4 cellular contexts compared by ENCODE assay signal in the genomic region with DNA sequence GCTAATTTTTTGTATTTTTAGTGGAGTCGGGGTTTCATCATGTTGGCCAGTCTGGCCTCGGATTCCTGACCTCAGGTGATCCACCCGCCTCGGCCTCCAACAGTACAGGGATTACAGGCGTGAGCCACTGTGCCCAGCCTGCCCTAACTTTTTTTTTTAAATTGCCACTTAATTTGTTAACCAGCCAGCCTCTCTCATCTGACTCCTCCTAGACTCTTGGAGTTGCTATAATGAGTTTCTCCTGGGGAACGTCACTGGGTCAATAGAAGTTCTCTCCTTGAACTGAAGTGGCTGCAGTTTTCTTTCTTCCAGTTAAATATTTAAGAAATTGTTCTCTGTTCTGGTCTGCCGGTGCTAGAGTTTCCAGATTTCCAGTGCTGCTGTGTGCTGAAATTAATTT. TPM values are rescaled to one million over a fixed set of nuclear protein-coding genes. Genes with fewer than 3 reads are reported as not detected.
"Had no signal": no experiment of that assay in that cellular context is flagged by ENCODE, and none has a peak within 500 bp of the region (broad histone marks: within the 10 kb centered on the region; RNA-seq: fewer than 3 reads in every experiment).

No MANE protein-coding gene starts in this region.

- H3K4me3 ChIP-seq: GM12878 had no signal

- DNase-seq: GDM1, GF-D8 had no signal

- ATAC-seq: GM12878 had no signal

RNA-seq across cellular contexts. Expression of gene NEUROD6, which starts 27.7 kb away (rescaled TPM):
- total RNA-seq: G401, GM12878 had no signal
